1 cellular context compared by ENCODE assay signal in the genomic region with DNA sequence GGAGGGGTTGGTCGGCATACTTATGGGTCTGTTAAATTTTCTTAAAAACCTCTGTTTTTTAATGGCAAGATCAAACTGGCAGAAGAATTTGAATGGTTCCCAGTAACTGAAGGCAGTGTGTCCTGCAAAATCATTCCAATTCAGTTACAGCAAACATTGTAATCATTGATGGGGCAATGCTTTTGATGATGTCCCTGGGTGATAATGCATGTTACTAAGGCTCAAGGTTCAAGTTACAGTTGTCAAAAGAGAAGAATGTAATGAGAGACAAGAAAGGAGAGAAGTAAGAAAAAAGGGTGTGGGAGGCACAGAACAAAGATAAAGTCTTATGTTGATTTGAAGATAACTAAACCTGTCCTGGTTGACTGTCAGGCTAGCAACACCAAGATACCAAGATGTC.
TF ChIP-seq lines count a peak whose summit lies in the region.

No MANE protein-coding gene starts in this region.

TF ChIP-seq in HepG2, 621 proteins besides CTCF, POLR2A, EP300 and RAD21:
- no peak for TF ChIP-seq SOX13 (IDR thresholded peaks at IDR 0.05)
- peak in 1 of 2 experiments; percentile 59; a peak in 1 of 4 replicates for TF ChIP-seq SOX13 (CRISPR knock-in tag; conservative IDR thresholded peaks at IDR 0.05 in 1 of 2, IDR thresholded peaks at IDR 0.05 in 1 of 2)
- no peak for TF ChIP-seq FOSL2 (CRISPR knock-in tag; IDR thresholded peaks at IDR 0.05)
- peak; percentile 68 for TF ChIP-seq HNF4A (CRISPR knock-in tag; IDR thresholded peaks at IDR 0.05)
- TF ChIP-seq, protein P1, sequence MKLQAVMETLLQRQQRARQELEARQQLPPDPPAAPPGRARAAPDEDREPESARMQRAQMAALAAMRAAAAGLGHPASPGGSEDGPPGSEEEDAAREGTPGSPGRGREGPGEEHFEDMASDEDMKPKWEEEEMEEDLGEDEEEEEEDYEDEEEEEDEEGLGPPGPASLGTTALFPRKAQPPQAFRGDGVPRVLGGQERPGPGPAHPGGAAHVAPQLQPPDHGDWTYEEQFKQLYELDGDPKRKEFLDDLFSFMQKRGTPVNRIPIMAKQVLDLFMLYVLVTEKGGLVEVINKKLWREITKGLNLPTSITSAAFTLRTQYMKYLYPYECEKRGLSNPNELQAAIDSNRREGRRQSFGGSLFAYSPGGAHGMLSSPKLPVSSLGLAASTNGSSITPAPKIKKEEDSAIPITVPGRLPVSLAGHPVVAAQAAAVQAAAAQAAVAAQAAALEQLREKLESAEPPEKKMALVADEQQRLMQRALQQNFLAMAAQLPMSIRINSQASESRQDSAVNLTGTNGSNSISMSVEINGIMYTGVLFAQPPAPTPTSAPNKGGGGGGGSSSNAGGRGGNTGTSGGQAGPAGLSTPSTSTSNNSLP (IDR thresholded peaks at IDR 0.05; ENCODE audit: low read depth, low read length): 0 out of 2 replicates have a peak, but pooled peaks have one; percentile 62
- peak; percentile 19; the same call in 1 of the 2 replicates for TF ChIP-seq CEBPB (IDR thresholded peaks at IDR 0.05; ENCODE audit: borderline replicate concordance, low read depth, low read length)
